In the genomic region with DNA sequence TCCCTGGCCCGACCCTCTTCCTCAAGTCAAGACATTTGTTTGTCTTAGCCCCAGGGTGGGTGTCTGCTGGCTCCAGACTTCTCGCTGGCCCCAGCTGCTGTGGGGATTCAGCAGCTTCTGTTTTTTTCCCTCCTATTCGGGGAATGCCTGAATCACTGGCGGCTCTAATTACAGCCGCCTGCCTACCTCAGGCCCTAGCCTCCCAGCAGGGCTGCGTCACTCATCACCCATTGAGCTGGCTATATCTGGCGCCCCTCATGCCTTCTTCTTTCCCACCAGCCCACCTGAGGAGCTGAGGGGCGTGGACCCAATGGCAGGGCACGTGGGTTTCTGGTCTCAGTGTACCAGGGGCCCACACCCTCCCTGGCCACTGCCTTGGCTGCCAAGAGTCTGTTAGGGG, we compare ENCODE assay signal across 1 cellular context.
A peak's percentile ranks its signal among the peaks of the same experiment; 100 is the strongest.
TF ChIP-seq lines count a peak whose summit lies in the region.

No MANE protein-coding gene starts in this region.

TF ChIP-seq in IMR-90, 13 proteins besides CTCF, POLR2A, EP300 and RAD21 (continued from another document):
- TF ChIP-seq BHLHE40 (IDR thresholded peaks at IDR 0.05; ENCODE audit: low read depth, low read length) (peak; percentile 54; the same call in 1 of the 2 replicates), CHD1 (IDR thresholded peaks at IDR 0.05; ENCODE audit: low read depth, low read length) (no peak), MXI1 (IDR thresholded peaks at IDR 0.05; ENCODE audit: borderline replicate concordance, low read depth, low read length) (peak; percentile 36; the same call in 1 of the 2 replicates), FOS (IDR thresholded peaks at IDR 0.05; ENCODE audit: low read depth, low read length) (peak; percentile 76; the same call in 1 of the 2 replicates), RCOR1 (IDR thresholded peaks at IDR 0.05; ENCODE audit: insufficient replicate concordance, low read length) (no peak), NFE2L2 (IDR thresholded peaks at IDR 0.05; ENCODE audit: low read depth, low read length) (peak; percentile 52; the same call in 1 of the 2 replicates), RFX5 (IDR thresholded peaks at IDR 0.05; ENCODE audit: low read depth, low read length) (no peak), MAZ (IDR thresholded peaks at IDR 0.05; ENCODE audit: borderline replicate concordance, low read depth, low read length) (peak; percentile 29; the same call in 1 of the 2 replicates), CEBPB (IDR thresholded peaks at IDR 0.05; ENCODE audit: low read depth, low read length) (no peak), MAFK (IDR thresholded peaks at IDR 0.05; ENCODE audit: low read depth, low read length) (no peak)
